Comparison of ENCODE assay signal across 1 cellular context in the genomic region with DNA sequence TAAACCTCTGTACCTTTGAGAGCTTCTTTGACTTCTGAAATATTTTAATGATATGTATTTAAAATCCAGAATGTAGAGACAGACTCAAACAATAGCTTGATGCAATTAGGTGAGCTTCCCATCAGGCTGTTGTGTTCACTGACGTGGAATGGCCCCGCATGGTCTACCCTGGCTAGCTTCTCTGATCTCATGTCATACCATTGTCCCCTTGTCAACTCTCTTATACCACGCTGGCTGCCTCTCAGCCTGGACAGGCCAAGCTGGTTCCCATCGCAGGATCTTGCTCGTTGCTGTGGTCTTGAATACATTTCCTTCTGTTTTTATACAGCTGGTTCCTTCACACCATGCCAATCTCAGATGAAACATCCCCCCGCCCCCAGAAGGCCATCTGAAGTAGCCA.
TF ChIP-seq lines count a peak whose summit lies in the region.

No MANE protein-coding gene starts in this region.

TF ChIP-seq in WTC11, 78 proteins besides CTCF, POLR2A, EP300 and RAD21 (continued from another document):
- TF ChIP-seq NFATC4 (CRISPR knock-in tag; IDR thresholded peaks at IDR 0.05) (no peak), HMGA2 (CRISPR knock-in tag; IDR thresholded peaks at IDR 0.05) (no peak), JAZF1 (CRISPR knock-in tag; IDR thresholded peaks at IDR 0.05) (no peak), GRHL2 (CRISPR knock-in tag; IDR thresholded peaks at IDR 0.05; ENCODE audit: insufficient replicate concordance, severe bottlenecking) (no peak), NFYB (CRISPR knock-in tag; conservative IDR thresholded peaks at IDR 0.05; ENCODE audit: low read depth) (no peak), ATF1 (CRISPR knock-in tag; IDR thresholded peaks at IDR 0.05) (no peak), TCF7 (CRISPR knock-in tag; IDR thresholded peaks at IDR 0.05; ENCODE audit: low read depth) (no peak), MYBL2 (CRISPR knock-in tag; IDR thresholded peaks at IDR 0.05) (no peak), GABPB1 (CRISPR knock-in tag; IDR thresholded peaks at IDR 0.05) (no peak)
- TF ChIP-seq, protein P1, sequence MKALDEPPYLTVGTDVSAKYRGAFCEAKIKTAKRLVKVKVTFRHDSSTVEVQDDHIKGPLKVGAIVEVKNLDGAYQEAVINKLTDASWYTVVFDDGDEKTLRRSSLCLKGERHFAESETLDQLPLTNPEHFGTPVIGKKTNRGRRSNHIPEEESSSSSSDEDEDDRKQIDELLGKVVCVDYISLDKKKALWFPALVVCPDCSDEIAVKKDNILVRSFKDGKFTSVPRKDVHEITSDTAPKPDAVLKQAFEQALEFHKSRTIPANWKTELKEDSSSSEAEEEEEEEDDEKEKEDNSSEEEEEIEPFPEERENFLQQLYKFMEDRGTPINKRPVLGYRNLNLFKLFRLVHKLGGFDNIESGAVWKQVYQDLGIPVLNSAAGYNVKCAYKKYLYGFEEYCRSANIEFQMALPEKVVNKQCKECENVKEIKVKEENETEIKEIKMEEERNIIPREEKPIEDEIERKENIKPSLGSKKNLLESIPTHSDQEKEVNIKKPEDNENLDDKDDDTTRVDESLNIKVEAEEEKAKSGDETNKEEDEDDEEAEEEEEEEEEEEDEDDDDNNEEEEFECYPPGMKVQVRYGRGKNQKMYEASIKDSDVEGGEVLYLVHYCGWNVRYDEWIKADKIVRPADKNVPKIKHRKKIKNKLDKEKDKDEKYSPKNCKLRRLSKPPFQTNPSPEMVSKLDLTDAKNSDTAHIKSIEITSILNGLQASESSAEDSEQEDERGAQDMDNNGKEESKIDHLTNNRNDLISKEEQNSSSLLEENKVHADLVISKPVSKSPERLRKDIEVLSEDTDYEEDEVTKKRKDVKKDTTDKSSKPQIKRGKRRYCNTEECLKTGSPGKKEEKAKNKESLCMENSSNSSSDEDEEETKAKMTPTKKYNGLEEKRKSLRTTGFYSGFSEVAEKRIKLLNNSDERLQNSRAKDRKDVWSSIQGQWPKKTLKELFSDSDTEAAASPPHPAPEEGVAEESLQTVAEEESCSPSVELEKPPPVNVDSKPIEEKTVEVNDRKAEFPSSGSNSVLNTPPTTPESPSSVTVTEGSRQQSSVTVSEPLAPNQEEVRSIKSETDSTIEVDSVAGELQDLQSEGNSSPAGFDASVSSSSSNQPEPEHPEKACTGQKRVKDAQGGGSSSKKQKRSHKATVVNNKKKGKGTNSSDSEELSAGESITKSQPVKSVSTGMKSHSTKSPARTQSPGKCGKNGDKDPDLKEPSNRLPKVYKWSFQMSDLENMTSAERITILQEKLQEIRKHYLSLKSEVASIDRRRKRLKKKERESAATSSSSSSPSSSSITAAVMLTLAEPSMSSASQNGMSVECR (CRISPR knock-in tag; IDR thresholded peaks at IDR 0.05; ENCODE audit: borderline replicate concordance), result no peak
